Comparison of ENCODE assay signal across 8 cellular contexts in the genomic region with DNA sequence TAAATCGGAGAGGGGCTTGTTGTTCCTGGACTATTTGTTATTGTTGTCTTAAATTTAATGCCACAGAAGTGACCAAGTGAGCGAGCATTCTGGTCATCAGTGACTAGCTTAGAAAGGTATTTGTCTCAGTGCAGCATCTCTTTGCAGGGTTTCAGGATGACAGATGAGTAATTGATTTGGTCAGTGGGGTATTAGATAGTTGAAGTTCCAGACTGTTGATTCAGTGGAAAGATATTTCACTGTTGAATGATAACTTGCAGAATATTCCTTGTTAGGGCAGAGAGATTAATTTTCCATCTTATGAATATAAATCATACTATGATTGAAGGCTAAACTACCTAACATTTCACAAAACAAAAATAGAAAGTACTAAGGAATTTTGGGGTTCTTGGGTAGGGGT.
A peak's percentile ranks its signal among the peaks of the same experiment; 100 is the strongest.
DNase-seq lines count a peak whose midpoint lies in the region; ATAC-seq and TF ChIP-seq lines count a peak whose summit lies in the region.

No MANE protein-coding gene starts in this region.

- peaks cover 96% of the 10 kb centered on the region for H3K4me1 ChIP-seq in HUES64 (ENCODE audit: insufficient read depth, low read length)

- H3K4me3 ChIP-seq in AG09309 (ENCODE audit: control insufficient read depth, low read depth, low read length) (no peak overlapping the region), HUES64 (ENCODE audit: low read length) (no peak overlapping the region)

- H3K27ac ChIP-seq in HUES64 (ENCODE audit: low read depth, low read length): no peak overlapping the region; the same call in none of the 2 replicates

- TF ChIP-seq CTCF in AG09309 (IDR thresholded peaks at IDR 0.05; ENCODE audit: control insufficient read depth, insufficient read depth, low read depth, low read length, missing control alignments): no peak

- peak; percentile 54 for DNase-seq in AG09309 (ENCODE audit: low read depth)
- peak; percentile 88 for DNase-seq in astrocyte of the hippocampus (ENCODE audit: low read depth, low spot score)
- peak; percentile 96 for DNase-seq in kidney tubule cell (ENCODE audit: low spot score)
- DNase-seq in KG1 (lab: John Stamatoyannopoulos, UW): no peak
- DNase-seq in superior temporal gyrus (ENCODE audit: extremely low spot score): no peak
- no peak for DNase-seq in Ammon's horn (ENCODE audit: low spot score)

- WGBS in HUES64: 75% methylated on average over 2 of the region's 2 CpGs

- no peaks in the 10 kb centered on the region for H3K36me3 ChIP-seq in HUES64 (ENCODE audit: insufficient read depth, low read length)

- no peaks in the 10 kb centered on the region for H3K9me3 ChIP-seq in HUES64 (ENCODE audit: insufficient read depth, low read depth, low read length)

- no peaks in the 10 kb centered on the region for H3K27me3 ChIP-seq in HUES64 (ENCODE audit: insufficient read depth, low read length)

- H3K9ac ChIP-seq in HUES64 (ENCODE audit: low read depth, low read length): peak overlapping the region; percentile 74; the same call in 1 of the 2 replicates

- ATAC-seq in GM18861 (IDR thresholded peaks at IDR 0.05; ENCODE audit: unreplicated experiment): no peak

Comparison
In these comparisons a context has a peak if more than half of its experiments do, and no peak if none do; other contexts are left out.
1. DNase-seq: peak in AG09309 (single experiment), astrocyte of the hippocampus (single experiment) and kidney tubule cell (single experiment); none in KG1 (single experiment), superior temporal gyrus (single experiment) and Ammon's horn (single experiment).